ENCODE assay signal across 1 cellular context in genomic region chr11:5504403-5504891, GRCh38.
TF ChIP-seq lines count a peak whose summit lies in the region.

No MANE protein-coding gene starts in this region.

TF ChIP-seq in GM12878, 131 proteins besides CTCF, POLR2A, EP300 and RAD21:
- TF ChIP-seq SPI1 (IDR thresholded peaks at IDR 0.05; ENCODE audit: borderline replicate concordance, insufficient read depth, low read depth, low read length) (peak; percentile 71; the same call in 1 of the 2 replicates), IKZF1 (conservative IDR thresholded peaks at IDR 0.05) (no peak), RELA (IDR thresholded peaks at IDR 0.05; ENCODE audit: borderline replicate concordance, partially characterized antibody) (no peak), ZZZ3 (IDR thresholded peaks at IDR 0.05; ENCODE audit: control insufficient read depth, insufficient read length, low read depth) (no peak), BHLHE40 (IDR thresholded peaks at IDR 0.05; ENCODE audit: borderline replicate concordance in 1 of 2, low read depth in 2 of 2, low read length in 1 of 2) (no peak)
